Comparison of ENCODE assay signal across 17 cellular contexts in the genomic region with DNA sequence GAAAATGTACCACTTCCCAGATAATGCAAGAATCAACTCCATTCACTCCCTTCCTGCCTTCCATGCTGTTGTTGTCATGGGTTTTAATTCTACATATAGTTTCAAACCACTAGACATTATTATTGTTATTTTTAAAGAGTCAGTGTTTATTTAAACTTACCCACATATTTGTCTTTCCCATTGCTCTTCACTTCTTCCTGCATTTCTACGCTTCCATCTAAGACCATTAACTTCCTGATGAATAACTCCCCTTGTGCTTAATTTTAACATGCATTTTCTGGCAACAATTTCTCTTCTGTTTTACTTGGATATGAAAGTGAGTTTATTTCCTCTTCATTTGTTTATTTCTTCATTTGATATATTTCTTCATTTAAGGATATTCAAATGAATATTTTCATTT.
"Had no signal": no experiment of that assay in that cellular context is flagged by ENCODE, and none has a peak within 500 bp of the region (broad histone marks: within the 10 kb centered on the region; RNA-seq: fewer than 3 reads in every experiment).

No MANE protein-coding gene starts in this region.

- H3K27me3 ChIP-seq: dorsolateral prefrontal cortex, gastroesophageal sphincter, tibial artery, upper lobe of left lung, uterus had no signal

- H3K4me1 ChIP-seq: gastroesophageal sphincter, tibial artery, uterus had no signal

- H3K27ac ChIP-seq: coronary artery, dorsolateral prefrontal cortex, gastroesophageal sphincter, spleen, tibial artery, upper lobe of left lung, uterus had no signal

- H3K9me3 ChIP-seq: gastroesophageal sphincter, spleen, tibial artery, upper lobe of left lung, uterus had no signal

- H3K36me3 ChIP-seq: gastroesophageal sphincter, spleen, tibial artery, upper lobe of left lung, uterus had no signal

- DNase-seq: dorsolateral prefrontal cortex; effector CD8-positive, alpha-beta T cell; immature natural killer cell; kidney; mesendoderm; naive thymus-derived CD4-positive, alpha-beta T cell; nephron progenitor cell; posterior cingulate gyrus; spleen; stimulated activated CD4-positive, alpha-beta T cell treated with anti-CD3 and anti-CD28 coated beads, Interleukin-15, amount 100 ng/mL, for 24 hours; stimulated activated CD4-positive, alpha-beta T cell treated with anti-CD3 and anti-CD28 coated beads, Interleukin-1b, Interleukin-23, amount 100 ng/mL, for 48 hours; stimulated activated CD4-positive, alpha-beta T cell treated with anti-CD3 and anti-CD28 coated beads, Interleukin-4, amount 100 ng/mL, for 24 hours; tibial artery; upper lobe of left lung; uterus had no signal

- H3K4me3 ChIP-seq: coronary artery, dorsolateral prefrontal cortex, gastroesophageal sphincter, spleen, tibial artery, upper lobe of left lung, uterus had no signal
